In the genomic region with DNA sequence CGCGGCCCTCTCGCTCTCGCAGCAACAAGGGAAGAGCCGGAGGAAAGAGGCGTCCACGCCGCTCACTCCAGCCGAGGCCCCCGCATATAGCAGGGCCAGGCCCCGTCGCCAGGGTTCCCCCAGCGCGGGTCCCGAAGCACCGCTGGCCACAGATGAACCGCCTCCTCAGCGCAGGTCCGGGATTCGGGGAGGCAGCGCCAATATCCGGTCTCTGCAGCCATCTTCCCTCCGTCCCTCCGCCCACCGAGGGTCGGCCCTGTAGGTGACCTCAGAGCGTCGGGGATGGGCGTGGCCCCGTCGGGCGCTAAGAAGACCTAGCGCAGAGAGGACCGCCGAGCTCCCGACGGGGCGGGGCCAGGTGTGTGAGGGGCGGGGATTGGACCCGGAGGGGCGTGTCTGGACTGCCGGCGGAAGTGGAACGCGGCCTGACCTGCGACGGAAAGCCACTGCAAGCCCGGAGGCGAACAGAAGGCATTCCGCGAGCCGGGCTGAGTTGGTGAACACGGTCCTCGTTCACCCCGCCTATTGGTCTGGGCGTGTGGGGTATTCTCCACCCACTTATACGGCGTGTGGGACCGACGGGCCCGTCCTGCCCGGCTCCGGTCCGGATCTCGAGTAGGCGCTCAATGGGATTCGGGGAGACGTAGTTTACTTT, we compare ENCODE assay signal across 8 cellular contexts. TPM values are rescaled to one million over a fixed set of nuclear protein-coding genes. Genes with fewer than 3 reads are reported as not detected.
DNase-seq lines count a peak whose midpoint lies in the region; ATAC-seq and TF ChIP-seq lines count a peak whose summit lies in the region.

No MANE protein-coding gene starts in this region.

- peaks cover 42% of the 10 kb centered on the region for H3K79me2 ChIP-seq in smooth muscle cell (ENCODE audit: low read depth)

- no peaks in the 10 kb centered on the region; the same call in 1 of the 2 replicates for H3K27me3 Mint-ChIP-seq in WTC11 (ENCODE audit: low read depth)

- ATAC-seq in HG03175 (IDR thresholded peaks at IDR 0.05; ENCODE audit: unreplicated experiment) (peak; percentile 96), WTC11 (peak; percentile 92)

- peaks cover 28% of the 10 kb centered on the region for H3K9me3 Mint-ChIP-seq in WTC11

- no peaks in the 10 kb centered on the region for H3K36me3 ChIP-seq in smooth muscle cell (ENCODE audit: low read depth)

- H3K27me3 ChIP-seq in smooth muscle cell (ENCODE audit: low read depth), result no peaks in the 10 kb centered on the region

- in situ Hi-C loops in GM18951 (cut with MboI; ENCODE audit: low sequenced_read_pairs, unreplicated experiment), result no loop called here

- peak overlapping the region; percentile 99 for H3K27ac Mint-ChIP-seq in WTC11

- H3K9ac ChIP-seq in smooth muscle cell (ENCODE audit: low read depth), result peak overlapping the region; percentile 87

- peak overlapping the region; percentile 95 for H3K27ac ChIP-seq in smooth muscle cell (ENCODE audit: low read depth)

- peaks cover 7% of the 10 kb centered on the region for H4K20me1 ChIP-seq in smooth muscle cell (ENCODE audit: low read depth)

- POLR2A ChIA-PET in WTC11 (lab: Charles Lee), result interaction anchor here (1.0 to 2.7 kb wide), 7 partner anchors 20 to 149 kb away, joined by 3 to 16 read pairs (median 5); a partner anchor contains a TSS

- H2AFZ ChIP-seq in smooth muscle cell (ENCODE audit: low read depth), result peak overlapping the region; percentile 86

- under 1% methylated on average over 53 of the region's 68 CpGs for WGBS in smooth muscle cell (ENCODE audit: low lambda C conversion rate)

- H3F3A ChIP-seq in smooth muscle cell (ENCODE audit: low read depth), result peaks cover 18% of the 10 kb centered on the region

- peak overlapping the region; percentile 89 to 90 for H3K4me3 ChIP-seq in cardiac fibroblast (replicated peaks in 1 of 2; ENCODE audit: low read depth in 2 of 2, low read length in 2 of 2)
- H3K4me3 ChIP-seq in smooth muscle cell, result peak overlapping the region; percentile 82

- TF ChIP-seq POLR2A in GM18951 (IDR thresholded peaks at IDR 0.05; ENCODE audit: extremely low read depth, insufficient read depth, insufficient read length), result peak; percentile 94

- TF ChIP-seq CTCF in WTC11 (IDR thresholded peaks at IDR 0.05) (no peak), cardiac fibroblast (IDR thresholded peaks at IDR 0.05; ENCODE audit: low read depth, low read length) (no peak), smooth muscle cell (IDR thresholded peaks at IDR 0.05; ENCODE audit: borderline replicate concordance, insufficient read depth, poor library complexity, severe bottlenecking) (no peak)

- H3K4me3 Mint-ChIP-seq in WTC11, result peak overlapping the region; percentile 93

- peaks cover 43% of the 10 kb centered on the region for H3K36me3 Mint-ChIP-seq in WTC11

- DNase-seq in AG08396 (ENCODE audit: low spot score) (peak; percentile 97), NCI-H2227 treated with DMSO at 0.1 percent for 48 hours (lab: John Stamatoyannopoulos, UW) (peak; percentile 91), WTC11 (ENCODE audit: low spot score) (peak; percentile 99), cardiac fibroblast (ENCODE audit: low read depth in 2 of 2) (peak; percentile 95 to 97), iPS-NIHi7 (ENCODE audit: extremely low spot score) (peak; percentile 99), smooth muscle cell (lab: John Stamatoyannopoulos, UW; ENCODE audit: unreplicated experiment) (peak; percentile 83)

- H3K4me1 ChIP-seq in smooth muscle cell (ENCODE audit: low read depth), result peaks cover 35% of the 10 kb centered on the region

- no peaks in the 10 kb centered on the region for H3K9me3 ChIP-seq in smooth muscle cell (replicated peaks; ENCODE audit: low read depth)

- H3K4me2 ChIP-seq in smooth muscle cell, result peak overlapping the region; percentile 93

- peaks cover 24% of the 10 kb centered on the region for H3K4me1 Mint-ChIP-seq in WTC11

- CTCF ChIA-PET in WTC11 (lab: Charles Lee), result interaction anchor here (0.6 to 1.7 kb wide), 7 partner anchors 27 to 896 kb away, joined by 3 to 5 read pairs (median 3); a partner anchor contains a TSS

TF ChIP-seq in WTC11, 78 proteins besides CTCF, POLR2A, EP300 and RAD21 (continues in another document):
- peak; percentile 76; the same call in 1 of the 2 replicates for TF ChIP-seq TEAD1 (CRISPR knock-in tag; IDR thresholded peaks at IDR 0.05)
- TF ChIP-seq NFE2L1 (CRISPR knock-in tag; IDR thresholded peaks at IDR 0.05), result peak; percentile 46; the same call in 1 of the 2 replicates
- TF ChIP-seq HMGA2 (CRISPR knock-in tag; IDR thresholded peaks at IDR 0.05), result no peak
- TF ChIP-seq, protein P1, sequence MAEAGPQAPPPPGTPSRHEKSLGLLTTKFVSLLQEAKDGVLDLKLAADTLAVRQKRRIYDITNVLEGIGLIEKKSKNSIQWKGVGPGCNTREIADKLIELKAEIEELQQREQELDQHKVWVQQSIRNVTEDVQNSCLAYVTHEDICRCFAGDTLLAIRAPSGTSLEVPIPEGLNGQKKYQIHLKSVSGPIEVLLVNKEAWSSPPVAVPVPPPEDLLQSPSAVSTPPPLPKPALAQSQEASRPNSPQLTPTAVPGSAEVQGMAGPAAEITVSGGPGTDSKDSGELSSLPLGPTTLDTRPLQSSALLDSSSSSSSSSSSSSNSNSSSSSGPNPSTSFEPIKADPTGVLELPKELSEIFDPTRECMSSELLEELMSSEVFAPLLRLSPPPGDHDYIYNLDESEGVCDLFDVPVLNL (CRISPR knock-in tag; IDR thresholded peaks at IDR 0.05; ENCODE audit: borderline replicate concordance, low read depth), result no peak
- TF ChIP-seq ZNF263 (CRISPR knock-in tag; IDR thresholded peaks at IDR 0.05; ENCODE audit: low read depth), result no peak
- TF ChIP-seq, protein P2, sequence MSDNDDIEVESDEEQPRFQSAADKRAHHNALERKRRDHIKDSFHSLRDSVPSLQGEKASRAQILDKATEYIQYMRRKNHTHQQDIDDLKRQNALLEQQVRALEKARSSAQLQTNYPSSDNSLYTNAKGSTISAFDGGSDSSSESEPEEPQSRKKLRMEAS (CRISPR knock-in tag; IDR thresholded peaks at IDR 0.05), result peak; percentile 76
- no peak for TF ChIP-seq JAZF1 (CRISPR knock-in tag; IDR thresholded peaks at IDR 0.05)
- TF ChIP-seq ELF4 (CRISPR knock-in tag; IDR thresholded peaks at IDR 0.05; ENCODE audit: low read depth), result no peak
- TF ChIP-seq, protein P3, sequence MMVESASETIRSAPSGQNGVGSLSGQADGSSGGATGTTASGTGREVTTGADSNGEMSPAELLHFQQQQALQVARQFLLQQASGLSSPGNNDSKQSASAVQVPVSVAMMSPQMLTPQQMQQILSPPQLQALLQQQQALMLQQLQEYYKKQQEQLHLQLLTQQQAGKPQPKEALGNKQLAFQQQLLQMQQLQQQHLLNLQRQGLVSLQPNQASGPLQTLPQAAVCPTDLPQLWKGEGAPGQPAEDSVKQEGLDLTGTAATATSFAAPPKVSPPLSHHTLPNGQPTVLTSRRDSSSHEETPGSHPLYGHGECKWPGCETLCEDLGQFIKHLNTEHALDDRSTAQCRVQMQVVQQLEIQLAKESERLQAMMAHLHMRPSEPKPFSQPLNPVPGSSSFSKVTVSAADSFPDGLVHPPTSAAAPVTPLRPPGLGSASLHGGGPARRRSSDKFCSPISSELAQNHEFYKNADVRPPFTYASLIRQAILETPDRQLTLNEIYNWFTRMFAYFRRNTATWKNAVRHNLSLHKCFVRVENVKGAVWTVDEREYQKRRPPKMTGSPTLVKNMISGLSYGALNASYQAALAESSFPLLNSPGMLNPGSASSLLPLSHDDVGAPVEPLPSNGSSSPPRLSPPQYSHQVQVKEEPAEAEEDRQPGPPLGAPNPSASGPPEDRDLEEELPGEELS (CRISPR knock-in tag; IDR thresholded peaks at IDR 0.05), result no peak
- TF ChIP-seq, protein P4, sequence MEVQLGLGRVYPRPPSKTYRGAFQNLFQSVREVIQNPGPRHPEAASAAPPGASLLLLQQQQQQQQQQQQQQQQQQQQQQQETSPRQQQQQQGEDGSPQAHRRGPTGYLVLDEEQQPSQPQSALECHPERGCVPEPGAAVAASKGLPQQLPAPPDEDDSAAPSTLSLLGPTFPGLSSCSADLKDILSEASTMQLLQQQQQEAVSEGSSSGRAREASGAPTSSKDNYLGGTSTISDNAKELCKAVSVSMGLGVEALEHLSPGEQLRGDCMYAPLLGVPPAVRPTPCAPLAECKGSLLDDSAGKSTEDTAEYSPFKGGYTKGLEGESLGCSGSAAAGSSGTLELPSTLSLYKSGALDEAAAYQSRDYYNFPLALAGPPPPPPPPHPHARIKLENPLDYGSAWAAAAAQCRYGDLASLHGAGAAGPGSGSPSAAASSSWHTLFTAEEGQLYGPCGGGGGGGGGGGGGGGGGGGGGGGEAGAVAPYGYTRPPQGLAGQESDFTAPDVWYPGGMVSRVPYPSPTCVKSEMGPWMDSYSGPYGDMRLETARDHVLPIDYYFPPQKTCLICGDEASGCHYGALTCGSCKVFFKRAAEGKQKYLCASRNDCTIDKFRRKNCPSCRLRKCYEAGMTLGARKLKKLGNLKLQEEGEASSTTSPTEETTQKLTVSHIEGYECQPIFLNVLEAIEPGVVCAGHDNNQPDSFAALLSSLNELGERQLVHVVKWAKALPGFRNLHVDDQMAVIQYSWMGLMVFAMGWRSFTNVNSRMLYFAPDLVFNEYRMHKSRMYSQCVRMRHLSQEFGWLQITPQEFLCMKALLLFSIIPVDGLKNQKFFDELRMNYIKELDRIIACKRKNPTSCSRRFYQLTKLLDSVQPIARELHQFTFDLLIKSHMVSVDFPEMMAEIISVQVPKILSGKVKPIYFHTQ (CRISPR knock-in tag; IDR thresholded peaks at IDR 0.05), result no peak

RNA-seq across cellular contexts. Expression of a gene that starts 26.8 kb away (rescaled TPM):
- total RNA-seq in WTC11 (2021) (24.8 to 31.0 TPM (median 29.7 TPM) in 3 replicates), smooth muscle cell (64.4 and 64.8 TPM in 2 replicates)
- 46.7 and 56.0 TPM in 2 replicates for polyA plus RNA-seq in smooth muscle cell

RNA-seq across cellular contexts. Expression of a gene that starts 47.4 kb away (rescaled TPM):
- total RNA-seq in WTC11 (2021) (0.25 to 0.32 TPM (median 0.28 TPM) in 3 replicates), smooth muscle cell (18.2 and 21.1 TPM in 2 replicates)
- 13.4 and 14.3 TPM in 2 replicates for polyA plus RNA-seq in smooth muscle cell

Comparison
In these comparisons a context has a peak if more than half of its experiments do, and no peak if none do; other contexts are left out.
1. Peak in every context shown above with its lines: DNase-seq, ATAC-seq, H3K4me3 ChIP-seq and H3K27ac ChIP-seq.
2. RNA of a gene that starts 47.4 kb away (total RNA-seq): 18.2 to 21.1 TPM in smooth muscle cell; 0.25 to 0.32 TPM in WTC11; every median in the first group is over 10 times any median in the second.